ENCODE assay signal across 3 cellular contexts in genomic region chr10:3190817-3191216, GRCh38.
TF ChIP-seq lines count a peak whose summit lies in the region.

No MANE protein-coding gene starts in this region.

TF ChIP-seq in HEK293, 187 proteins besides CTCF, POLR2A, EP300 and RAD21:
- TF ChIP-seq ZBTB10 (tag by site-specific recombination; IDR thresholded peaks at IDR 0.05) (no peak), BCL11B (tag by site-specific recombination; IDR thresholded peaks at IDR 0.05; ENCODE audit: low read depth) (no peak), ZNF10 (tag by site-specific recombination; IDR thresholded peaks at IDR 0.05) (no peak), ZNF19 (tag by site-specific recombination; IDR thresholded peaks at IDR 0.05; ENCODE audit: low read depth) (no peak), ZNF155 (tag by site-specific recombination; IDR thresholded peaks at IDR 0.05) (no peak), ZNF768 (tag by site-specific recombination; IDR thresholded peaks at IDR 0.05) (peak; percentile 65), ZNF664 (tag by site-specific recombination; IDR thresholded peaks at IDR 0.05) (no peak)
TF ChIP-seq in HEK293: peak in this region for 1.

TF ChIP-seq in IMR-90, 13 proteins besides CTCF, POLR2A, EP300 and RAD21:
- TF ChIP-seq MAFK (IDR thresholded peaks at IDR 0.05; ENCODE audit: low read depth, low read length) = no peak
- TF ChIP-seq RCOR1 (IDR thresholded peaks at IDR 0.05; ENCODE audit: insufficient replicate concordance, low read length) = no peak
- no peak for TF ChIP-seq MAZ (IDR thresholded peaks at IDR 0.05; ENCODE audit: borderline replicate concordance, low read depth, low read length)
- no peak for TF ChIP-seq NFE2L2 (IDR thresholded peaks at IDR 0.05; ENCODE audit: low read depth, low read length)
- TF ChIP-seq USF2 (IDR thresholded peaks at IDR 0.05; ENCODE audit: low read depth, low read length) = no peak
- TF ChIP-seq CHD1 (IDR thresholded peaks at IDR 0.05; ENCODE audit: low read depth, low read length) = no peak
- no peak for TF ChIP-seq ELK1 (IDR thresholded peaks at IDR 0.05; ENCODE audit: borderline replicate concordance, low read depth, low read length)
- TF ChIP-seq BHLHE40 (IDR thresholded peaks at IDR 0.05; ENCODE audit: low read depth, low read length) = no peak
- TF ChIP-seq CEBPB (IDR thresholded peaks at IDR 0.05; ENCODE audit: low read depth, low read length) = no peak
- no peak for TF ChIP-seq FOS (IDR thresholded peaks at IDR 0.05; ENCODE audit: low read depth, low read length)
- no peak for TF ChIP-seq RFX5 (IDR thresholded peaks at IDR 0.05; ENCODE audit: low read depth, low read length)
- no peak for TF ChIP-seq SMC3 (IDR thresholded peaks at IDR 0.05; ENCODE audit: low read depth, low read length)
- TF ChIP-seq MXI1 (IDR thresholded peaks at IDR 0.05; ENCODE audit: borderline replicate concordance, low read depth, low read length) = no peak
TF ChIP-seq in IMR-90: peak in this region for 0.

TF ChIP-seq in K562, 482 proteins besides CTCF, POLR2A, EP300 and RAD21:
- TF ChIP-seq CREM (IDR thresholded peaks at IDR 0.05; ENCODE audit: low read depth) = no peak
- TF ChIP-seq ZBTB2 (IDR thresholded peaks at IDR 0.05) = no peak
- peak; percentile 16 for TF ChIP-seq RBM25 (IDR thresholded peaks at IDR 0.05; ENCODE audit: low read depth, low read length, severe bottlenecking)
- no peak for TF ChIP-seq MCM3 (IDR thresholded peaks at IDR 0.05)
- TF ChIP-seq DIDO1 (tag; IDR thresholded peaks at IDR 0.05; ENCODE audit: low read depth) = no peak
- TF ChIP-seq PHB2 (IDR thresholded peaks at IDR 0.05; ENCODE audit: low read depth) = no peak
- no peak for TF ChIP-seq E4F1 (CRISPR knock-in tag; IDR thresholded peaks at IDR 0.05; ENCODE audit: borderline replicate concordance)
- peak; percentile 86 for TF ChIP-seq BRD9 (IDR thresholded peaks at IDR 0.05; ENCODE audit: low read depth, partially characterized antibody)
- TF ChIP-seq E2F8 (IDR thresholded peaks at IDR 0.05; ENCODE audit: low read depth, partially characterized antibody) = no peak
- TF ChIP-seq PTBP1 (IDR thresholded peaks at IDR 0.05; ENCODE audit: low read depth, low read length) = no peak
- TF ChIP-seq ELK3 (CRISPR knock-in tag; IDR thresholded peaks at IDR 0.05) = no peak
- no peak for TF ChIP-seq ZNF511 (CRISPR knock-in tag; IDR thresholded peaks at IDR 0.05)
- no peak for TF ChIP-seq MAFG (tag; conservative IDR thresholded peaks at IDR 0.05)
- no peak for TF ChIP-seq ZNF395 (CRISPR knock-in tag; IDR thresholded peaks at IDR 0.05)
- TF ChIP-seq RBM22 (IDR thresholded peaks at IDR 0.05; ENCODE audit: low read depth, low read length, poor library complexity, severe bottlenecking) = no peak
- no peak for TF ChIP-seq HOXB6 (CRISPR knock-in tag; IDR thresholded peaks at IDR 0.05; ENCODE audit: borderline replicate concordance)
- no peak for TF ChIP-seq ZNF23 (CRISPR knock-in tag; IDR thresholded peaks at IDR 0.05)
- no peak for TF ChIP-seq ZNF41 (CRISPR knock-in tag; conservative IDR thresholded peaks at IDR 0.05)
- TF ChIP-seq ZFP36 (IDR thresholded peaks at IDR 0.05; ENCODE audit: low read depth, low read length, partially characterized antibody) = peak; percentile 61
- TF ChIP-seq GTF3C2 (IDR thresholded peaks at IDR 0.05; ENCODE audit: borderline replicate concordance, extremely low read depth, insufficient read length) = no peak
- no peak for TF ChIP-seq NR2F6 (CRISPR knock-in tag; IDR thresholded peaks at IDR 0.05)
- no peak for TF ChIP-seq CAMTA2 (CRISPR knock-in tag; conservative IDR thresholded peaks at IDR 0.05)
- TF ChIP-seq GATA2 (CRISPR knock-in tag; IDR thresholded peaks at IDR 0.05) = no peak
